Comparison of ENCODE assay signal across 1 cellular context in the genomic region with DNA sequence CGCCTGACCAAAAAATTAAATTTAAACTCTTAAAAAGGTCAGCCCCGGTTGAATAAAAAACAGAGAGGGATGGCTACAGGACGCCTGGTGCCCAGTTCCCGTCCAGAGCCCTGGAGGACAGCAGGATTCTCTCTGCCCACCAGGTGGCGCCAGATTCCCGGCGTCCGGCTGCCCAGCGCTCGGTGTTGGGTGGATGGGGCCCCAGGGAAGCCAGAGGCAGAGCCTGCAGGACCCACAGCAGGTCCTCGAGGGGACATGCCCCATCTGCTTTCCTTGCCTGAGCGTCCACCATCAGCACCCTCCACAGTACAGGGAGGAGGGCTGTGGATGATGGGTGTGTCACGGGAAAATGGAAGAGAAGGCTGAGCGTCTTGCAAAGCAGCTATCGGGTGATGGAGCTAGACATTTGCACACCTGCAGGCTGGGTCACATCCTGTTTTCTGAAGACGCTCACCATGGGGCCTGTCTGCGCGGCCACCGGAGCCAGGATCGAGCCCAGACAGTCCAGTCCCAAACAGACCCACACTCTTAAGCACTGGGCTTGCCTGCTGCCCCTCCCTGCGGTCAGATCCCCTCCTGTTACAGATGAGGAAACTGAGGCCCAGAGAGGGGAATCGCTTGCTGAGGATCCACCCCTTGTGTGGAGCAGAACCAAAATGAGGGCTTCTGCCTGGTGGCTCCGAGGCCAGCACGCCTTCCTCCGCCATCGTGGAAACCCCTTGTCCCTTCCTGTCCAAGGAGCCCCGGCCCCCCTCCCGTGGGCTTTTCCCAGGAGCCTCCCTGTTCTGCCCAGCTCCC.
TF ChIP-seq lines count a peak whose summit lies in the region.

No MANE protein-coding gene starts in this region.

TF ChIP-seq in HepG2, 621 proteins besides CTCF, POLR2A, EP300 and RAD21 (continued from another document and continues in another):
- TF ChIP-seq RXRB (CRISPR knock-in tag; IDR thresholded peaks at IDR 0.05; ENCODE audit: borderline replicate concordance) (peak; percentile 40; the same call in 1 of the 2 replicates), GABPB1 (CRISPR knock-in tag; IDR thresholded peaks at IDR 0.05) (peak; percentile 50; the same call in 1 of the 2 replicates), PPARG (CRISPR knock-in tag; conservative IDR thresholded peaks at IDR 0.05) (0 out of 2 replicates have a peak, but pooled peaks have one; percentile 23), SALL1 (CRISPR knock-in tag; IDR thresholded peaks at IDR 0.05) (peak; percentile 46; the same call in 1 of the 2 replicates), KDM4B (CRISPR knock-in tag; IDR thresholded peaks at IDR 0.05) (0 out of 2 replicates have a peak, but pooled peaks have one; percentile 29), TARDBP (CRISPR knock-in tag; IDR thresholded peaks at IDR 0.05) (0 out of 2 replicates have a peak, but pooled peaks have one; percentile 28), SKI (IDR thresholded peaks at IDR 0.05; ENCODE audit: partially characterized antibody) (peak; percentile 13), HNF4G (IDR thresholded peaks at IDR 0.05; ENCODE audit: borderline replicate concordance, low read depth, low read length) (no peak), HNF4G (CRISPR knock-in tag; IDR thresholded peaks at IDR 0.05; ENCODE audit: borderline replicate concordance, low read depth) (no peak), YEATS2 (CRISPR knock-in tag; IDR thresholded peaks at IDR 0.05; ENCODE audit: borderline replicate concordance) (peak; percentile 54; the same call in 1 of the 2 replicates), ZNF839 (CRISPR knock-in tag; IDR thresholded peaks at IDR 0.05; ENCODE audit: borderline replicate concordance) (0 out of 2 replicates have a peak, but pooled peaks have one; percentile 30), ETV6 (CRISPR knock-in tag; conservative IDR thresholded peaks at IDR 0.05) (0 out of 2 replicates have a peak, but pooled peaks have one; percentile 42), SRSF9 (IDR thresholded peaks at IDR 0.05; ENCODE audit: borderline replicate concordance, insufficient read depth, low read depth, low read length, poor library complexity, severe bottlenecking) (no peak), ZSCAN20 (CRISPR knock-in tag; IDR thresholded peaks at IDR 0.05; ENCODE audit: borderline replicate concordance) (no peak), ETV5 (CRISPR knock-in tag; IDR thresholded peaks at IDR 0.05; ENCODE audit: borderline replicate concordance) (0 out of 2 replicates have a peak, but pooled peaks have one; percentile 9), ERF (CRISPR knock-in tag; IDR thresholded peaks at IDR 0.05) (peak; percentile 65), ZBTB7B (CRISPR knock-in tag; IDR thresholded peaks at IDR 0.05) (peak; percentile 29; the same call in 1 of the 2 replicates), RARA (CRISPR knock-in tag; IDR thresholded peaks at IDR 0.05) (0 out of 2 replicates have a peak, but pooled peaks have one; percentile 13), ZNF335 (CRISPR knock-in tag; IDR thresholded peaks at IDR 0.05) (peak; percentile 63; the same call in 1 of the 2 replicates), ZMYM4 (CRISPR knock-in tag; IDR thresholded peaks at IDR 0.05) (0 out of 2 replicates have a peak, but pooled peaks have one; percentile 21), STAG1 (CRISPR knock-in tag; IDR thresholded peaks at IDR 0.05) (peak; percentile 98), ZNF605 (CRISPR knock-in tag; IDR thresholded peaks at IDR 0.05) (0 out of 2 replicates have a peak, but pooled peaks have one; percentile 56), SMC3 (IDR thresholded peaks at IDR 0.05; ENCODE audit: low read length) (peak; percentile 77), SIN3A (IDR thresholded peaks at IDR 0.05; ENCODE audit: borderline replicate concordance, low read depth, low read length) (no peak)
- TF ChIP-seq, protein P1, sequence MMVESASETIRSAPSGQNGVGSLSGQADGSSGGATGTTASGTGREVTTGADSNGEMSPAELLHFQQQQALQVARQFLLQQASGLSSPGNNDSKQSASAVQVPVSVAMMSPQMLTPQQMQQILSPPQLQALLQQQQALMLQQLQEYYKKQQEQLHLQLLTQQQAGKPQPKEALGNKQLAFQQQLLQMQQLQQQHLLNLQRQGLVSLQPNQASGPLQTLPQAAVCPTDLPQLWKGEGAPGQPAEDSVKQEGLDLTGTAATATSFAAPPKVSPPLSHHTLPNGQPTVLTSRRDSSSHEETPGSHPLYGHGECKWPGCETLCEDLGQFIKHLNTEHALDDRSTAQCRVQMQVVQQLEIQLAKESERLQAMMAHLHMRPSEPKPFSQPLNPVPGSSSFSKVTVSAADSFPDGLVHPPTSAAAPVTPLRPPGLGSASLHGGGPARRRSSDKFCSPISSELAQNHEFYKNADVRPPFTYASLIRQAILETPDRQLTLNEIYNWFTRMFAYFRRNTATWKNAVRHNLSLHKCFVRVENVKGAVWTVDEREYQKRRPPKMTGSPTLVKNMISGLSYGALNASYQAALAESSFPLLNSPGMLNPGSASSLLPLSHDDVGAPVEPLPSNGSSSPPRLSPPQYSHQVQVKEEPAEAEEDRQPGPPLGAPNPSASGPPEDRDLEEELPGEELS (CRISPR knock-in tag; IDR thresholded peaks at IDR 0.05) = 0 out of 2 replicates have a peak, but pooled peaks have one; percentile 21
- TF ChIP-seq, protein P2, sequence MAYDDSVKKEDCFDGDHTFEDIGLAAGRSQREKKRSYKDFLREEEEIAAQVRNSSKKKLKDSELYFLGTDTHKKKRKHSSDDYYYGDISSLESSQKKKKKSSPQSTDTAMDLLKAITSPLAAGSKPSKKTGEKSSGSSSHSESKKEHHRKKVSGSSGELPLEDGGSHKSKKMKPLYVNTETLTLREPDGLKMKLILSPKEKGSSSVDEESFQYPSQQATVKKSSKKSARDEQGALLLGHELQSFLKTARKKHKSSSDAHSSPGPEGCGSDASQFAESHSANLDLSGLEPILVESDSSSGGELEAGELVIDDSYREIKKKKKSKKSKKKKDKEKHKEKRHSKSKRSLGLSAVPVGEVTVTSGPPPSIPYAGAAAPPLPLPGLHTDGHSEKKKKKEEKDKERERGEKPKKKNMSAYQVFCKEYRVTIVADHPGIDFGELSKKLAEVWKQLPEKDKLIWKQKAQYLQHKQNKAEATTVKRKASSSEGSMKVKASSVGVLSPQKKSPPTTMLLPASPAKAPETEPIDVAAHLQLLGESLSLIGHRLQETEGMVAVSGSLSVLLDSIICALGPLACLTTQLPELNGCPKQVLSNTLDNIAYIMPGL (CRISPR knock-in tag; IDR thresholded peaks at IDR 0.05; ENCODE audit: borderline replicate concordance in 1 of 2, low read depth in 1 of 2) = peak; percentile 50 to 76; a peak in 3 of 4 replicates
- TF ChIP-seq, protein P3, sequence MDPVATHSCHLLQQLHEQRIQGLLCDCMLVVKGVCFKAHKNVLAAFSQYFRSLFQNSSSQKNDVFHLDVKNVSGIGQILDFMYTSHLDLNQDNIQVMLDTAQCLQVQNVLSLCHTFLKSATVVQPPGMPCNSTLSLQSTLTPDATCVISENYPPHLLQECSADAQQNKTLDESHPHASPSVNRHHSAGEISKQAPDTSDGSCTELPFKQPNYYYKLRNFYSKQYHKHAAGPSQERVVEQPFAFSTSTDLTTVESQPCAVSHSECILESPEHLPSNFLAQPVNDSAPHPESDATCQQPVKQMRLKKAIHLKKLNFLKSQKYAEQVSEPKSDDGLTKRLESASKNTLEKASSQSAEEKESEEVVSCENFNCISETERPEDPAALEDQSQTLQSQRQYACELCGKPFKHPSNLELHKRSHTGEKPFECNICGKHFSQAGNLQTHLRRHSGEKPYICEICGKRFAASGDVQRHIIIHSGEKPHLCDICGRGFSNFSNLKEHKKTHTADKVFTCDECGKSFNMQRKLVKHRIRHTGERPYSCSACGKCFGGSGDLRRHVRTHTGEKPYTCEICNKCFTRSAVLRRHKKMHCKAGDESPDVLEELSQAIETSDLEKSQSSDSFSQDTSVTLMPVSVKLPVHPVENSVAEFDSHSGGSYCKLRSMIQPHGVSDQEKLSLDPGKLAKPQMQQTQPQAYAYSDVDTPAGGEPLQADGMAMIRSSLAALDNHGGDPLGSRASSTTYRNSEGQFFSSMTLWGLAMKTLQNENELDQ (CRISPR knock-in tag; IDR thresholded peaks at IDR 0.05; ENCODE audit: borderline replicate concordance) = no peak
- TF ChIP-seq, protein P4, sequence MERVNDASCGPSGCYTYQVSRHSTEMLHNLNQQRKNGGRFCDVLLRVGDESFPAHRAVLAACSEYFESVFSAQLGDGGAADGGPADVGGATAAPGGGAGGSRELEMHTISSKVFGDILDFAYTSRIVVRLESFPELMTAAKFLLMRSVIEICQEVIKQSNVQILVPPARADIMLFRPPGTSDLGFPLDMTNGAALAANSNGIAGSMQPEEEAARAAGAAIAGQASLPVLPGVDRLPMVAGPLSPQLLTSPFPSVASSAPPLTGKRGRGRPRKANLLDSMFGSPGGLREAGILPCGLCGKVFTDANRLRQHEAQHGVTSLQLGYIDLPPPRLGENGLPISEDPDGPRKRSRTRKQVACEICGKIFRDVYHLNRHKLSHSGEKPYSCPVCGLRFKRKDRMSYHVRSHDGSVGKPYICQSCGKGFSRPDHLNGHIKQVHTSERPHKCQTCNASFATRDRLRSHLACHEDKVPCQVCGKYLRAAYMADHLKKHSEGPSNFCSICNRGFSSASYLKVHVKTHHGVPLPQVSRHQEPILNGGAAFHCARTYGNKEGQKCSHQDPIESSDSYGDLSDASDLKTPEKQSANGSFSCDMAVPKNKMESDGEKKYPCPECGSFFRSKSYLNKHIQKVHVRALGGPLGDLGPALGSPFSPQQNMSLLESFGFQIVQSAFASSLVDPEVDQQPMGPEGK (CRISPR knock-in tag; IDR thresholded peaks at IDR 0.05) = peak; percentile 54; the same call in 1 of the 2 replicates
- TF ChIP-seq, protein P5, sequence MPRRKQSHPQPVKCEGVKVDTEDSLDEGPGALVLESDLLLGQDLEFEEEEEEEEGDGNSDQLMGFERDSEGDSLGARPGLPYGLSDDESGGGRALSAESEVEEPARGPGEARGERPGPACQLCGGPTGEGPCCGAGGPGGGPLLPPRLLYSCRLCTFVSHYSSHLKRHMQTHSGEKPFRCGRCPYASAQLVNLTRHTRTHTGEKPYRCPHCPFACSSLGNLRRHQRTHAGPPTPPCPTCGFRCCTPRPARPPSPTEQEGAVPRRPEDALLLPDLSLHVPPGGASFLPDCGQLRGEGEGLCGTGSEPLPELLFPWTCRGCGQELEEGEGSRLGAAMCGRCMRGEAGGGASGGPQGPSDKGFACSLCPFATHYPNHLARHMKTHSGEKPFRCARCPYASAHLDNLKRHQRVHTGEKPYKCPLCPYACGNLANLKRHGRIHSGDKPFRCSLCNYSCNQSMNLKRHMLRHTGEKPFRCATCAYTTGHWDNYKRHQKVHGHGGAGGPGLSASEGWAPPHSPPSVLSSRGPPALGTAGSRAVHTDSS (CRISPR knock-in tag; conservative IDR thresholded peaks at IDR 0.05) = 0 out of 2 replicates have a peak, but pooled peaks have one; percentile 30
- TF ChIP-seq, protein P6, sequence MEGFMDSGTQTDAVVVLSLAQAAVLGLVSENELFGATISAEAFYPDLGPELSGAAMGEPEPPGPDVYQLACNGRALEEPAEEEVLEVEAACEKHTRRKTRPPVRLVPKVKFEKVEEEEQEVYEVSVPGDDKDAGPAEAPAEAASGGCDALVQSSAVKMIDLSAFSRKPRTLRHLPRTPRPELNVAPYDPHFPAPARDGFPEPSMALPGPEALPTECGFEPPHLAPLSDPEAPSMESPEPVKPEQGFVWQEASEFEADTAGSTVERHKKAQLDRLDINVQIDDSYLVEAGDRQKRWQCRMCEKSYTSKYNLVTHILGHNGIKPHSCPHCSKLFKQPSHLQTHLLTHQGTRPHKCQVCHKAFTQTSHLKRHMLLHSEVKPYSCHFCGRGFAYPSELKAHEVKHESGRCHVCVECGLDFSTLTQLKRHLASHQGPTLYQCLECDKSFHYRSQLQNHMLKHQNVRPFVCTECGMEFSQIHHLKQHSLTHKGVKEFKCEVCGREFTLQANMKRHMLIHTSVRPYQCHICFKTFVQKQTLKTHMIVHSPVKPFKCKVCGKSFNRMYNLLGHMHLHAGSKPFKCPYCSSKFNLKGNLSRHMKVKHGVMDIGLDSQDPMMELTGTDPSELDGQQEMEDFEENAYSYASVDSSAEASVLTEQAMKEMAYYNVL (CRISPR knock-in tag; IDR thresholded peaks at IDR 0.05; ENCODE audit: borderline replicate concordance) = 0 out of 2 replicates have a peak, but pooled peaks have one; percentile 35
- TF ChIP-seq, protein P7, sequence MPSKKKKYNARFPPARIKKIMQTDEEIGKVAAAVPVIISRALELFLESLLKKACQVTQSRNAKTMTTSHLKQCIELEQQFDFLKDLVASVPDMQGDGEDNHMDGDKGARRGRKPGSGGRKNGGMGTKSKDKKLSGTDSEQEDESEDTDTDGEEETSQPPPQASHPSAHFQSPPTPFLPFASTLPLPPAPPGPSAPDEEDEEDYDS (CRISPR knock-in tag; IDR thresholded peaks at IDR 0.05) = 0 out of 2 replicates have a peak, but pooled peaks have one; percentile 30
- TF ChIP-seq, protein P8, sequence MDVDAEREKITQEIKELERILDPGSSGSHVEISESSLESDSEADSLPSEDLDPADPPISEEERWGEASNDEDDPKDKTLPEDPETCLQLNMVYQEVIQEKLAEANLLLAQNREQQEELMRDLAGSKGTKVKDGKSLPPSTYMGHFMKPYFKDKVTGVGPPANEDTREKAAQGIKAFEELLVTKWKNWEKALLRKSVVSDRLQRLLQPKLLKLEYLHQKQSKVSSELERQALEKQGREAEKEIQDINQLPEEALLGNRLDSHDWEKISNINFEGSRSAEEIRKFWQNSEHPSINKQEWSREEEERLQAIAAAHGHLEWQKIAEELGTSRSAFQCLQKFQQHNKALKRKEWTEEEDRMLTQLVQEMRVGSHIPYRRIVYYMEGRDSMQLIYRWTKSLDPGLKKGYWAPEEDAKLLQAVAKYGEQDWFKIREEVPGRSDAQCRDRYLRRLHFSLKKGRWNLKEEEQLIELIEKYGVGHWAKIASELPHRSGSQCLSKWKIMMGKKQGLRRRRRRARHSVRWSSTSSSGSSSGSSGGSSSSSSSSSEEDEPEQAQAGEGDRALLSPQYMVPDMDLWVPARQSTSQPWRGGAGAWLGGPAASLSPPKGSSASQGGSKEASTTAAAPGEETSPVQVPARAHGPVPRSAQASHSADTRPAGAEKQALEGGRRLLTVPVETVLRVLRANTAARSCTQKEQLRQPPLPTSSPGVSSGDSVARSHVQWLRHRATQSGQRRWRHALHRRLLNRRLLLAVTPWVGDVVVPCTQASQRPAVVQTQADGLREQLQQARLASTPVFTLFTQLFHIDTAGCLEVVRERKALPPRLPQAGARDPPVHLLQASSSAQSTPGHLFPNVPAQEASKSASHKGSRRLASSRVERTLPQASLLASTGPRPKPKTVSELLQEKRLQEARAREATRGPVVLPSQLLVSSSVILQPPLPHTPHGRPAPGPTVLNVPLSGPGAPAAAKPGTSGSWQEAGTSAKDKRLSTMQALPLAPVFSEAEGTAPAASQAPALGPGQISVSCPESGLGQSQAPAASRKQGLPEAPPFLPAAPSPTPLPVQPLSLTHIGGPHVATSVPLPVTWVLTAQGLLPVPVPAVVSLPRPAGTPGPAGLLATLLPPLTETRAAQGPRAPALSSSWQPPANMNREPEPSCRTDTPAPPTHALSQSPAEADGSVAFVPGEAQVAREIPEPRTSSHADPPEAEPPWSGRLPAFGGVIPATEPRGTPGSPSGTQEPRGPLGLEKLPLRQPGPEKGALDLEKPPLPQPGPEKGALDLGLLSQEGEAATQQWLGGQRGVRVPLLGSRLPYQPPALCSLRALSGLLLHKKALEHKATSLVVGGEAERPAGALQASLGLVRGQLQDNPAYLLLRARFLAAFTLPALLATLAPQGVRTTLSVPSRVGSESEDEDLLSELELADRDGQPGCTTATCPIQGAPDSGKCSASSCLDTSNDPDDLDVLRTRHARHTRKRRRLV (CRISPR knock-in tag; IDR thresholded peaks at IDR 0.05) = no peak
- TF ChIP-seq, protein P9, sequence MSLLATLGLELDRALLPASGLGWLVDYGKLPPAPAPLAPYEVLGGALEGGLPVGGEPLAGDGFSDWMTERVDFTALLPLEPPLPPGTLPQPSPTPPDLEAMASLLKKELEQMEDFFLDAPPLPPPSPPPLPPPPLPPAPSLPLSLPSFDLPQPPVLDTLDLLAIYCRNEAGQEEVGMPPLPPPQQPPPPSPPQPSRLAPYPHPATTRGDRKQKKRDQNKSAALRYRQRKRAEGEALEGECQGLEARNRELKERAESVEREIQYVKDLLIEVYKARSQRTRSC (CRISPR knock-in tag; IDR thresholded peaks at IDR 0.05; ENCODE audit: low read depth) = no peak
